In genomic region chr22:24727218-24727851, GRCh38 we compare ENCODE assay signal across 11 cellular contexts. TPM values are rescaled to one million over a fixed set of nuclear protein-coding genes. Genes with fewer than 3 reads are reported as not detected.
A peak's percentile ranks its signal among the peaks of the same experiment; 100 is the strongest.
DNase-seq lines count a peak whose midpoint lies in the region; FAIRE-seq and TF ChIP-seq lines count a peak whose summit lies in the region.
"Had no signal": no experiment of that assay in that cellular context is flagged by ENCODE, and none has a peak within 500 bp of the region (broad histone marks: within the 10 kb centered on the region; RNA-seq: fewer than 3 reads in every experiment).

No MANE protein-coding gene starts in this region.

- no peak for TF ChIP-seq POLR2A in GM12891 (IDR thresholded peaks at IDR 0.05; ENCODE audit: low read depth, low read length)

- no peak overlapping the region for H3K4me3 Mint-ChIP-seq in mesothelial cell of epicardium

- no peaks in the 10 kb centered on the region for H3K9me3 Mint-ChIP-seq in mesothelial cell of epicardium

- peaks cover 60% of the 10 kb centered on the region for H3K27me3 Mint-ChIP-seq in mesothelial cell of epicardium (ENCODE audit: low read depth)

- TF ChIP-seq CTCF in mesothelial cell of epicardium (IDR thresholded peaks at IDR 0.05; ENCODE audit: unreplicated experiment): no peak

- FAIRE-seq in GM12891 (lab: Jason Lieb, UNC): no peak

- H3K4me1 Mint-ChIP-seq in mesothelial cell of epicardium: peaks cover 52% of the 10 kb centered on the region

- DNase-seq in DMS153 (lab: John Stamatoyannopoulos, UW) (peak; percentile 90), NCI-H1436 treated with DMSO at 0.1 percent for 48 hours (lab: John Stamatoyannopoulos, UW) (peak; percentile 67), astrocyte of the hippocampus (ENCODE audit: low read depth, low spot score) (peak; percentile 91), mesothelial cell of epicardium (ENCODE audit: low spot score in 2 of 2, unreplicated experiment in 2 of 2) (no peak), midbrain (lab: John Stamatoyannopoulos, UW) (no peak), mesenteric fat pad (ENCODE audit: low spot score) (no peak), GM12891 (ENCODE audit: insufficient read length, low spot score) (no peak)
- DNase-seq in activated CD4-positive, alpha-beta T cell treated with anti-CD3 and anti-CD28 coated beads, Interleukin-2, amount 50 U/mL, for 48 hours: no peak
- DNase-seq: activated CD4-positive, alpha-beta T cell treated with anti-CD3 and anti-CD28 coated beads, Interleukin-2, amount 50 U/mL, for 1 hour; gastrocnemius medialis; stimulated activated CD4-positive, alpha-beta T cell treated with anti-CD3 and anti-CD28 coated beads, Interleukin-2, amount 100 ng/mL, for 48 hours had no signal

- peak overlapping the region; percentile 7 for H3K27ac Mint-ChIP-seq in mesothelial cell of epicardium

- no peaks in the 10 kb centered on the region for H3K36me3 Mint-ChIP-seq in mesothelial cell of epicardium

TF ChIP-seq in GM12891, 5 proteins besides CTCF, POLR2A, EP300 and RAD21:
- TF ChIP-seq PAX5 (IDR thresholded peaks at IDR 0.05; ENCODE audit: insufficient read depth, low read length, severe bottlenecking) (no peak), POLR2AphosphoS5 (IDR thresholded peaks at IDR 0.05; ENCODE audit: low read depth, low read length) (no peak)

RNA-seq across cellular contexts. Expression of gene PIWIL3, which starts 47.2 kb away (rescaled TPM):
- total RNA-seq in mesothelial cell of epicardium (not detected in 3 replicates), mesenteric fat pad (not detected)
- polyA plus RNA-seq in GM12891 (2012; ENCODE audit: low read depth, missing spikeins): not detected
- total RNA-seq: gastrocnemius medialis had no signal

Comparison
In these comparisons a context has a peak if more than half of its experiments do, and no peak if none do; other contexts are left out.
1. DNase-seq: peak in DMS153 (single experiment), NCI-H1436 treated with DMSO at 0.1 percent for 48 hours (single experiment) and astrocyte of the hippocampus (single experiment); none in mesothelial cell of epicardium (0 of 2), midbrain (single experiment), activated CD4-positive, alpha-beta T cell treated with anti-CD3 and anti-CD28 coated beads, Interleukin-2, amount 50 U/mL, for 48 hours (0 of 2), mesenteric fat pad (single experiment) and GM12891 (single experiment).